Comparison of ENCODE assay signal across 14 cellular contexts in the genomic region with DNA sequence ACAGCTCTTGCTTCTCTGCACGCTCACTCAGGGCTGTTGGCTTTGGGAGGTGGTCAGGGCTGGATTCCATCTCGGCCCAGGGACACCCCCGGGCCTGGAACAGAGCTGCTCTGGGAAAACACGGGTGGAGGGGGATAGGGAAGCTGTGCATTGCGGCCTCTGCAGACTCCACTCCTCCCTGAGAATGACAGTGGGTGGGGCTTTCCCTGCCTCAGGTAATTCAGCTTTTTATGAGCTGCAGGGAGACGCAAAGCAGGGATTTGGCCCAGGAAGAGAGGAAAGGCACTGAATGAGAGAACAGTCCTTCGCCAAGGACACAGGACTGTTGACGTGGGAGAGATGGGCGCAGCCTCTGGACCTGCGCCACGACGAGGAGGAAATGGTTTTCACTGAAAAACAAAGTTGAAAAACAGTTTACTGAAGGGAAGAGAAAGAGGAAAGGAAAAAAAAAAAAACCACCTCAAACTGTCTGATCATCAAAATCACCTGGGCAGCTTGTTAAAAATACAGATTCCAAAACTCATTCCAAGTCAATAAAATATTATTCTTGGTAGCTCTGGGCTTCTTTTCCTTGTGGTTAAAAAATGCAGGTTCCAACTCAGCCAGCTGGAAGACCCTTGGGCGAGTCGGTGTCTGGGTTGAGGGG.
DNase-seq lines count a peak whose midpoint lies in the region; ATAC-seq and TF ChIP-seq lines count a peak whose summit lies in the region.
"Had no signal": no experiment of that assay in that cellular context is flagged by ENCODE, and none has a peak within 500 bp of the region (broad histone marks: within the 10 kb centered on the region; RNA-seq: fewer than 3 reads in every experiment).

No MANE protein-coding gene starts in this region.

- no peaks in the 10 kb centered on the region for H3K27me3 ChIP-seq in ascending aorta
- H3K27me3 ChIP-seq in ovary: no peaks in the 10 kb centered on the region

- intact Hi-C loops in ascending aorta (cut with DNase I) (no loop called here), left ventricle myocardium superior (cut with micrococcal nuclease) (no loop called here), ovary (cut with DNase I) (loop anchor here in 1 of 4 donors (10.0 kb wide), 1 partner anchor 72 kb away; no protein-coding TSS in a partner anchor)

- peaks cover 3% of the 10 kb centered on the region for H3K4me1 Mint-ChIP-seq in T-helper 2 cell treated with Interferon-gamma antibody and Interleukin-4, amounts not matched to agents 5 μg/mL and 100 μg/mL, for 36 hours (ENCODE audit: low read depth)

- H3K36me3 Mint-ChIP-seq in T-helper 2 cell treated with Interferon-gamma antibody and Interleukin-4, amounts not matched to agents 5 μg/mL and 100 μg/mL, for 36 hours (ENCODE audit: low read depth): no peaks in the 10 kb centered on the region

- 7 to 13% (median 8%) methylated on average over 14 of the region's 14 CpGs for WGBS in ovary, 3 donors

- no peak overlapping the region for H3K27ac Mint-ChIP-seq in T-helper 2 cell treated with Interferon-gamma antibody and Interleukin-4, amounts not matched to agents 5 μg/mL and 100 μg/mL, for 36 hours

- H3K27ac ChIP-seq in ascending aorta (peak overlapping the region; percentile 41 to 54), ovary (peak overlapping the region; percentile 76 to 92)

- no peaks in the 10 kb centered on the region for H3K9me3 Mint-ChIP-seq in T-helper 2 cell treated with Interferon-gamma antibody and Interleukin-4, amounts not matched to agents 5 μg/mL and 100 μg/mL, for 36 hours
- H3K9me3 Mint-ChIP-seq: activated T-cell treated with anti-CD3 and anti-CD28 coated beads, Interleukin-2, amount 50 U/mL, for 4 hours had no signal

- H3K4me3 ChIP-seq in AG10803 (ENCODE audit: low read length): no peak overlapping the region
- no peak overlapping the region for H3K4me3 ChIP-seq in ascending aorta
- H3K4me3 ChIP-seq in ovary: no peak overlapping the region

- H3K9me3 ChIP-seq in ascending aorta (no peaks in the 10 kb centered on the region), ovary (no peaks in the 10 kb centered on the region)

- ATAC-seq in left ventricle myocardium superior (peak; percentile 89), GM18858 (IDR thresholded peaks at IDR 0.05; ENCODE audit: unreplicated experiment) (no peak)
- ATAC-seq: activated T-cell treated with anti-CD3 and anti-CD28 coated beads, Interleukin-2, amount 50 U/mL, for 4 hours had no signal

- no peak overlapping the region for H3K4me3 Mint-ChIP-seq in T-helper 2 cell treated with Interferon-gamma antibody and Interleukin-4, amounts not matched to agents 5 μg/mL and 100 μg/mL, for 36 hours
- H3K4me3 Mint-ChIP-seq: activated T-cell treated with anti-CD3 and anti-CD28 coated beads, Interleukin-2, amount 50 U/mL, for 4 hours had no signal

- peak; percentile 43 for DNase-seq in AG10803 (ENCODE audit: low read depth)
- no peak for DNase-seq in ascending aorta (ENCODE audit: low spot score in 2 of 2)
- peak; percentile 82 for DNase-seq in left ventricle myocardium superior
- peak; percentile 87 to 91 (median 89) for DNase-seq in ovary
- DNase-seq in NOMO-1 treated with DMSO at 0.1 percent for 48 hours (lab: John Stamatoyannopoulos, UW; ENCODE audit: unreplicated experiment): no peak
- no peak for DNase-seq in glomerular visceral epithelial cell (ENCODE audit: extremely low spot score)
- DNase-seq in T-helper 2 cell treated with Interferon-gamma antibody and Interleukin-4, amounts not matched to agents 5 μg/mL and 100 μg/mL, for 36 hours (ENCODE audit: low spot score): no peak
- DNase-seq: activated T-cell treated with anti-CD3 and anti-CD28 coated beads, Interleukin-2, amount 50 U/mL, for 4 hours; AML-193; effector memory CD4-positive, alpha-beta T cell; kidney glomerular epithelial cell; NCI-H82; stimulated activated CD4-positive, alpha-beta T cell treated with anti-CD3 and anti-CD28 coated beads, Interleukin-2, amount 100 ng/mL, for 48 hours had no signal

- TF ChIP-seq EP300 in ovary (IDR thresholded peaks at IDR 0.05): no peak

- H3K36me3 ChIP-seq in ascending aorta (no peaks in the 10 kb centered on the region), ovary (no peaks in the 10 kb centered on the region)

- TF ChIP-seq CTCF in AG10803 (conservative IDR thresholded peaks at IDR 0.05; ENCODE audit: low read length) (no peak), ascending aorta (IDR thresholded peaks at IDR 0.05) (no peak), ovary (IDR thresholded peaks at IDR 0.05) (no peak)

- H3K27me3 Mint-ChIP-seq in T-helper 2 cell treated with Interferon-gamma antibody and Interleukin-4, amounts not matched to agents 5 μg/mL and 100 μg/mL, for 36 hours (ENCODE audit: low read depth): peaks cover 7% of the 10 kb centered on the region

- peaks cover 0 to 8% of the 10 kb centered on the region in 2 donors for H3K4me1 ChIP-seq in ascending aorta
- H3K4me1 ChIP-seq in ovary (ENCODE audit: insufficient read depth): peaks cover 16% of the 10 kb centered on the region

- TF ChIP-seq POLR2A in ovary (IDR thresholded peaks at IDR 0.05): peak; percentile 18

Comparison
In these comparisons a context has a peak if more than half of its experiments do, and no peak if none do; other contexts are left out.
1. DNase-seq: peak in AG10803 (single experiment), left ventricle myocardium superior (single experiment) and ovary (5 of 5); none in ascending aorta (0 of 2), NOMO-1 treated with DMSO at 0.1 percent for 48 hours (single experiment), glomerular visceral epithelial cell (single experiment) and T-helper 2 cell treated with Interferon-gamma antibody and Interleukin-4, amounts not matched to agents 5 μg/mL and 100 μg/mL, for 36 hours (single experiment).